ENCODE assay signal across 16 cellular contexts in the genomic region with DNA sequence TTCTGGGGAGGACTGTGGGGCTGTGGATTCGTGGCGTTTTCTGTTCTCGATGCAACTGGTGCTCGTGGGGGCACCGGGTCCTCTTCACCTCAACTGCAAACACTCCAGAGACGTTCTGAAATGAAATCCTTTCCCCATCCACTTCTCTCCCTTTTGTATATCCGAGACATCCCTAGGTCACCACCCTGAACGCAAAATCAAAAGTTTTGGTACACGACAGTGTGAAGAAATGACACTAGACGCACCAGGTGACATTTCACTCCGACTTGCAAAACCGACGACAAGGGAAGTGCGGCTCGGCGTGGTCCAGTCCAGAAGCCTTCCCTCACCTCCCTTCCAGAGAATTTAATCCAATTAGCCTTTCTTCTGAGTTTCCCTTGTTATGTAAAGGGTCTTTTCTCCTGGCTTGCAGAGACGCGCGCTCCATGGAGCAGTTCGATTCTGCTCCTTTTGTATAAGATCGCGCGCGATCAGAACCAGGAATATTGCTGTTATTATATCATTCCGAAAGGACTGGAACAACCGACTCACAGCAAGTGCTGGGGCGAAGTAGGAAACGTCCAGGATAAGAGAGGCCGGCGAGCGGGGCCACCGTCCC. TPM values are rescaled to one million over a fixed set of nuclear protein-coding genes. Genes with fewer than 3 reads are reported as not detected.
DNase-seq lines count a peak whose midpoint lies in the region; ATAC-seq and TF ChIP-seq lines count a peak whose summit lies in the region.
"Had no signal": no experiment of that assay in that cellular context is flagged by ENCODE, and none has a peak within 500 bp of the region (broad histone marks: within the 10 kb centered on the region; RNA-seq: fewer than 3 reads in every experiment).

No MANE protein-coding gene starts in this region.

- H3K9me3 Mint-ChIP-seq in T-helper 2 cell treated with Interferon-gamma antibody and Interleukin-4, amounts not matched to agents 5 μg/mL and 100 μg/mL, for 36 hours: no peaks in the 10 kb centered on the region
- H3K9me3 Mint-ChIP-seq in glutamatergic neuron (ENCODE audit: unreplicated experiment): peaks cover 6% of the 10 kb centered on the region
- H3K9me3 Mint-ChIP-seq in osteocyte (ENCODE audit: unreplicated experiment): no peaks in the 10 kb centered on the region
- H3K9me3 Mint-ChIP-seq: activated CD4-positive, alpha-beta memory T cell treated with anti-CD3 and anti-CD28 coated beads for 36 hours had no signal

- peak overlapping the region; percentile 15 for H3K4me3 Mint-ChIP-seq in T-helper 2 cell treated with Interferon-gamma antibody and Interleukin-4, amounts not matched to agents 5 μg/mL and 100 μg/mL, for 36 hours
- peak overlapping the region; percentile 73 for H3K4me3 Mint-ChIP-seq in glutamatergic neuron (ENCODE audit: unreplicated experiment)
- peak overlapping the region; percentile 28 for H3K4me3 Mint-ChIP-seq in osteocyte (ENCODE audit: unreplicated experiment)
- H3K4me3 Mint-ChIP-seq: activated CD4-positive, alpha-beta memory T cell treated with anti-CD3 and anti-CD28 coated beads for 36 hours had no signal

- ATAC-seq in HG03039 (IDR thresholded peaks at IDR 0.05; ENCODE audit: unreplicated experiment) (no peak), esophagus mucosa (no peak)

- H3K9me3 ChIP-seq in HUES64 (ENCODE audit: insufficient read depth, low read depth, low read length): no peaks in the 10 kb centered on the region
- no peaks in the 10 kb centered on the region for H3K9me3 ChIP-seq in suprapubic skin

- TF ChIP-seq CTCF in glutamatergic neuron (IDR thresholded peaks at IDR 0.05; ENCODE audit: partially characterized antibody, unreplicated experiment): no peak
- TF ChIP-seq CTCF in osteocyte (IDR thresholded peaks at IDR 0.05): no peak
- TF ChIP-seq CTCF in suprapubic skin (IDR thresholded peaks at IDR 0.05): no peak

- under 1% methylated on average over 32 of the region's 32 CpGs for WGBS in HUES64
- 2% methylated on average over 32 of the region's 32 CpGs for WGBS in suprapubic skin

- no peaks in the 10 kb centered on the region for H3K36me3 Mint-ChIP-seq in T-helper 2 cell treated with Interferon-gamma antibody and Interleukin-4, amounts not matched to agents 5 μg/mL and 100 μg/mL, for 36 hours (ENCODE audit: low read depth)
- H3K36me3 Mint-ChIP-seq in glutamatergic neuron (ENCODE audit: unreplicated experiment) (no peaks in the 10 kb centered on the region), osteocyte (ENCODE audit: unreplicated experiment) (no peaks in the 10 kb centered on the region)
- H3K36me3 Mint-ChIP-seq: activated CD4-positive, alpha-beta memory T cell treated with anti-CD3 and anti-CD28 coated beads for 36 hours had no signal

- no peak for DNase-seq in T-helper 2 cell treated with Interferon-gamma antibody and Interleukin-4, amounts not matched to agents 5 μg/mL and 100 μg/mL, for 36 hours (ENCODE audit: low spot score)
- DNase-seq in T-helper 2 cell: no peak
- no peak for DNase-seq in glutamatergic neuron
- no peak for DNase-seq in osteocyte (ENCODE audit: extremely low spot score, unreplicated experiment)
- DNase-seq in suprapubic skin (ENCODE audit: low spot score in 2 of 2): no peak
- DNase-seq: activated CD4-positive, alpha-beta memory T cell treated with anti-CD3 and anti-CD28 coated beads for 36 hours; activated effector memory CD4-positive, alpha-beta T cell treated with Interleukin-2 at 50 U/mL for 16 hours; Karpas-422; NCI-H1930; Right ventricle myocardium superior; T1000 had no signal

- peaks cover 12% of the 10 kb centered on the region for H3K4me1 Mint-ChIP-seq in T-helper 2 cell treated with Interferon-gamma antibody and Interleukin-4, amounts not matched to agents 5 μg/mL and 100 μg/mL, for 36 hours (ENCODE audit: low read depth)
- H3K4me1 Mint-ChIP-seq in glutamatergic neuron (ENCODE audit: low read depth, unreplicated experiment): peaks cover 9% of the 10 kb centered on the region
- peaks cover 52% of the 10 kb centered on the region for H3K4me1 Mint-ChIP-seq in osteocyte (ENCODE audit: unreplicated experiment)

- peak overlapping the region; percentile 67 for H3K4me3 ChIP-seq in HUES64 (ENCODE audit: low read length)
- no peak overlapping the region for H3K4me3 ChIP-seq in suprapubic skin

- no peak for TF ChIP-seq EP300 in suprapubic skin (IDR thresholded peaks at IDR 0.05)

- no peak overlapping the region for H3K27ac Mint-ChIP-seq in T-helper 2 cell treated with Interferon-gamma antibody and Interleukin-4, amounts not matched to agents 5 μg/mL and 100 μg/mL, for 36 hours
- no peak overlapping the region for H3K27ac Mint-ChIP-seq in glutamatergic neuron (ENCODE audit: unreplicated experiment)
- no peak overlapping the region for H3K27ac Mint-ChIP-seq in osteocyte (ENCODE audit: unreplicated experiment)
- H3K27ac Mint-ChIP-seq: activated CD4-positive, alpha-beta memory T cell treated with anti-CD3 and anti-CD28 coated beads for 36 hours had no signal

- H3K4me1 ChIP-seq in HUES64 (ENCODE audit: insufficient read depth, low read length): peaks cover 21% of the 10 kb centered on the region; the same call in 1 of the 2 replicates
- H3K4me1 ChIP-seq in suprapubic skin: peaks cover 66% of the 10 kb centered on the region

- peaks cover 87% of the 10 kb centered on the region for H3K27me3 Mint-ChIP-seq in T-helper 2 cell treated with Interferon-gamma antibody and Interleukin-4, amounts not matched to agents 5 μg/mL and 100 μg/mL, for 36 hours (ENCODE audit: low read depth)
- H3K27me3 Mint-ChIP-seq in glutamatergic neuron (ENCODE audit: unreplicated experiment) (peaks cover 38% of the 10 kb centered on the region), osteocyte (ENCODE audit: unreplicated experiment) (peaks cover 87% of the 10 kb centered on the region)

- TF ChIP-seq POLR2A in suprapubic skin (IDR thresholded peaks at IDR 0.05): no peak

- peaks cover 97% of the 10 kb centered on the region for H3K27me3 ChIP-seq in HUES64 (ENCODE audit: insufficient read depth, low read length)
- H3K27me3 ChIP-seq in suprapubic skin: peaks cover 100% of the 10 kb centered on the region

- H3K9ac ChIP-seq in HUES64 (ENCODE audit: low read depth, low read length): no peak overlapping the region

- H3K36me3 ChIP-seq in HUES64 (ENCODE audit: insufficient read depth, low read length) (no peaks in the 10 kb centered on the region), suprapubic skin (no peaks in the 10 kb centered on the region)

- H3K27ac ChIP-seq in HUES64 (ENCODE audit: low read depth, low read length) (no peak overlapping the region), suprapubic skin (no peak overlapping the region)

RNA-seq across cellular contexts. Expression of a gene that starts 2.5 kb away (rescaled TPM):
- polyA plus RNA-seq in HUES64 (2013, experiment 1 of 2): 7.1 TPM
- polyA plus RNA-seq in HUES64 (2013, experiment 2 of 2): 15.2 TPM
- total RNA-seq in glutamatergic neuron (ENCODE audit: unreplicated experiment): not detected
- total RNA-seq in osteocyte: not detected in 2 replicates
- total RNA-seq in suprapubic skin: not detected
- total RNA-seq in esophagus mucosa: not detected
- total RNA-seq: activated CD4-positive, alpha-beta memory T cell treated with anti-CD3 and anti-CD28 coated beads for 36 hours; H4; kidney epithelial cell; Right ventricle myocardium superior had no signal

Comparison
In these comparisons a context has a peak if more than half of its experiments do, and no peak if none do; other contexts are left out.
1. H3K4me3 Mint-ChIP-seq: peak in every context shown above with its lines; median percentile 73 in glutamatergic neuron; 28 in osteocyte; 15 in T-helper 2 cell treated with Interferon-gamma antibody and Interleukin-4, amounts not matched to agents 5 μg/mL and 100 μg/mL, for 36 hours.